Comparison of ENCODE assay signal across 2 cellular contexts in genomic region chr13:99666146-99666805, GRCh38.
TF ChIP-seq lines count a peak whose summit lies in the region.

No MANE protein-coding gene starts in this region.

TF ChIP-seq in HCT116, 20 proteins besides CTCF, POLR2A, EP300 and RAD21:
- TF ChIP-seq MAX (IDR thresholded peaks at IDR 0.05): no peak
- no peak for TF ChIP-seq EZH2phosphoT487 (IDR thresholded peaks at IDR 0.05; ENCODE audit: borderline replicate concordance)
- TF ChIP-seq ATF3 (IDR thresholded peaks at IDR 0.05): no peak
- no peak for TF ChIP-seq FOSL1 (IDR thresholded peaks at IDR 0.05; ENCODE audit: low read depth)
- no peak for TF ChIP-seq CEBPB (IDR thresholded peaks at IDR 0.05; ENCODE audit: low read depth)
- TF ChIP-seq EGR1 (IDR thresholded peaks at IDR 0.05; ENCODE audit: low read depth): no peak
- no peak for TF ChIP-seq ZFX (IDR thresholded peaks at IDR 0.05)
- no peak for TF ChIP-seq SRF (IDR thresholded peaks at IDR 0.05; ENCODE audit: low read depth)
- no peak for TF ChIP-seq CBX3 (IDR thresholded peaks at IDR 0.05; ENCODE audit: low read depth)
- TF ChIP-seq JUND (IDR thresholded peaks at IDR 0.05): no peak
- TF ChIP-seq EZH2 (IDR thresholded peaks at IDR 0.05): no peak
- no peak for TF ChIP-seq REST (IDR thresholded peaks at IDR 0.05; ENCODE audit: low read depth)
- TF ChIP-seq TCF7L2 (IDR thresholded peaks at IDR 0.05; ENCODE audit: borderline replicate concordance, extremely low read depth, insufficient read depth, insufficient read length): no peak
- no peak for TF ChIP-seq ZNF274 (IDR thresholded peaks at IDR 0.05; ENCODE audit: low read depth, low read length)
- no peak for TF ChIP-seq YY1 (IDR thresholded peaks at IDR 0.05; ENCODE audit: extremely low read depth, insufficient replicate concordance, low read depth, low read length)

TF ChIP-seq in GM12878, 131 proteins besides CTCF, POLR2A, EP300 and RAD21:
- TF ChIP-seq RUNX3 (IDR thresholded peaks at IDR 0.05; ENCODE audit: low read length): 0 out of 2 replicates have a peak, but pooled peaks have one; percentile 15
- TF ChIP-seq RAD51 (IDR thresholded peaks at IDR 0.05): no peak
- no peak for TF ChIP-seq TCF3 (IDR thresholded peaks at IDR 0.05; ENCODE audit: borderline replicate concordance, insufficient read depth, low read depth, low read length)
TF ChIP-seq in GM12878: peak in this region for 1.
